ENCODE assay signal across 8 cellular contexts in genomic region chr20:53609501-53610445, GRCh38. TPM values are rescaled to one million over a fixed set of nuclear protein-coding genes. Genes with fewer than 3 reads are reported as not detected.
DNase-seq lines count a peak whose midpoint lies in the region; ATAC-seq and TF ChIP-seq lines count a peak whose summit lies in the region.

No MANE protein-coding gene starts in this region.

- H3K27ac ChIP-seq in ectodermal cell (ENCODE audit: insufficient read depth, low read depth, low read length, poor library complexity, severe bottlenecking) (peak overlapping the region; percentile 50), neutrophil (peak overlapping the region; percentile 85), upper lobe of left lung (peak overlapping the region; percentile 41 to 83 (median 74))

- WGBS in ectodermal cell, 2 experiments = 30 to 45% methylated on average over 11 to 14 of the region's 15 CpGs
- 27 to 35% methylated on average over 15 of the region's 15 CpGs for WGBS in upper lobe of left lung, 2 donors

- H3K27me3 ChIP-seq in ectodermal cell (ENCODE audit: control insufficient read depth, insufficient read depth, low read length, poor library complexity, severe bottlenecking) (no peaks in the 10 kb centered on the region), neutrophil (no peaks in the 10 kb centered on the region), upper lobe of left lung (no peaks in the 10 kb centered on the region)

- peak; percentile 72 for DNase-seq in NK-92 treated with Interleukin-12 subunit alpha and Interleukin-12 subunit beta, amount 100 ng/mL, for 24 hours (lab: John Stamatoyannopoulos, UW)
- DNase-seq in NK-92 (lab: John Stamatoyannopoulos, UW; ENCODE audit: unreplicated experiment) (no peak), NCI-H187 (lab: John Stamatoyannopoulos, UW) (peak; percentile 77 to 78), upper lobe of left lung (peak in 1 of 2 donors; percentile 51)
- DNase-seq in activated CD4-positive, alpha-beta T cell treated with anti-CD3 and anti-CD28 coated beads for 24 hours (ENCODE audit: low read depth in 2 of 2) = peak; percentile 52 to 61

- H3K36me3 ChIP-seq in ectodermal cell (ENCODE audit: control insufficient read depth, insufficient read depth, low read length) (no peaks in the 10 kb centered on the region), neutrophil (no peaks in the 10 kb centered on the region), upper lobe of left lung (no peaks in the 10 kb centered on the region)

- no peak for TF ChIP-seq POLR2A in upper lobe of left lung (IDR thresholded peaks at IDR 0.05)

- TF ChIP-seq CTCF in neutrophil (IDR thresholded peaks at IDR 0.05) = no peak
- TF ChIP-seq CTCF in upper lobe of left lung (IDR thresholded peaks at IDR 0.05) = no peak

- H3K4me3 ChIP-seq in ectodermal cell (ENCODE audit: insufficient read depth, low read depth, low read length) (no peak overlapping the region), neutrophil (ENCODE audit: low read depth in 1 of 2, low read length in 1 of 2) (peak overlapping the region; percentile 44 to 56), upper lobe of left lung (peak overlapping the region in 2 of 4 donors; percentile 5 to 9)

- ATAC-seq in upper lobe of left lung (ENCODE audit: low FRiP score in 2 of 2) = peak in 1 of 2 donors; percentile 62
- ATAC-seq in HG03139 (IDR thresholded peaks at IDR 0.05; ENCODE audit: unreplicated experiment) = no peak

- H3K9me3 ChIP-seq in ectodermal cell (ENCODE audit: control insufficient read depth, low read length) (no peaks in the 10 kb centered on the region), neutrophil (no peaks in the 10 kb centered on the region), upper lobe of left lung (no peaks in the 10 kb centered on the region)

- H3K4me1 ChIP-seq in ectodermal cell (ENCODE audit: control insufficient read depth, insufficient read depth, low read length) = peaks cover 15% of the 10 kb centered on the region
- peaks cover 37 to 38% of the 10 kb centered on the region in 2 experiments for H3K4me1 ChIP-seq in neutrophil (ENCODE audit: control insufficient read depth in 1 of 2, insufficient read depth in 1 of 2, low read depth in 1 of 2, low read length in 1 of 2)
- H3K4me1 ChIP-seq in upper lobe of left lung = peaks cover 15 to 26% (median 17%) of the 10 kb centered on the region in 4 donors

- TF ChIP-seq EP300 in upper lobe of left lung (IDR thresholded peaks at IDR 0.05) = no peak

RNA-seq across cellular contexts. Expression of gene ZNF217, which starts 16.1 kb away (rescaled TPM):
- 81.2 TPM for polyA plus RNA-seq in ectodermal cell (2013, experiment 1 of 4)
- polyA plus RNA-seq in ectodermal cell (2013, experiment 2 of 4) = 84.0 TPM
- 63.1 TPM for polyA plus RNA-seq in ectodermal cell (2013, experiment 3 of 4)
- polyA plus RNA-seq in ectodermal cell (2013, experiment 4 of 4) = 74.4 TPM
- 10 to 100 TPM; 18.7 to 38.4 (median 33.9) TPM for total RNA-seq in upper lobe of left lung
